In genomic region chr4:2820216-2820982, GRCh38 we compare ENCODE assay signal across 14 cellular contexts. TPM values are rescaled to one million over a fixed set of nuclear protein-coding genes. Genes with fewer than 3 reads are reported as not detected.
DNase-seq lines count a peak whose midpoint lies in the region; ATAC-seq and TF ChIP-seq lines count a peak whose summit lies in the region.
"Had no signal": no experiment of that assay in that cellular context is flagged by ENCODE, and none has a peak within 500 bp of the region (broad histone marks: within the 10 kb centered on the region; RNA-seq: fewer than 3 reads in every experiment).

No MANE protein-coding gene starts in this region.

- no peaks in the 10 kb centered on the region; the same call in 1 of the 2 replicates for H4K20me1 ChIP-seq in GM23338 (replicated peaks; ENCODE audit: insufficient read depth)

- TF ChIP-seq CTCF in GM23338 (conservative IDR thresholded peaks at IDR 0.05; ENCODE audit: low read depth in 2 of 2) (no peak), WTC11 (IDR thresholded peaks at IDR 0.05) (no peak)

- H3K36me3 ChIP-seq in GM23338 (ENCODE audit: insufficient read depth): 0 out of 2 replicates have a peak, but pooled peaks cover 3% of the 10 kb centered on the region
- H3K36me3 ChIP-seq: uterus had no signal

- no peaks in the 10 kb centered on the region for H3K27me3 ChIP-seq in GM23338 (ENCODE audit: insufficient read depth)
- H3K27me3 ChIP-seq: uterus had no signal

- H3K27me3 Mint-ChIP-seq in GM23338 (ENCODE audit: insufficient read depth, low read depth, poor library complexity): peaks cover 10% of the 10 kb centered on the region
- H3K27me3 Mint-ChIP-seq in WTC11 (ENCODE audit: low read depth): peaks cover 10% of the 10 kb centered on the region
- no peaks in the 10 kb centered on the region for H3K27me3 Mint-ChIP-seq in natural killer cell treated with Interleukin-12 subunit alpha and Interleukin-12 subunit beta and Interleukin-15 and Interleukin-18, amount 100 ng/mL, for 72 hours
- H3K27me3 Mint-ChIP-seq: activated CD4-positive, alpha-beta T cell treated with anti-CD3 and anti-CD28 coated beads, Interleukin-2, amount 10 ng/mL, durations not matched to agents 24 days and 14 days had no signal

- DNase-seq in NCI-H2081 (lab: John Stamatoyannopoulos, UW) (peak; percentile 20 to 45), NCI-H2081 treated with DMSO at 0.1 percent for 48 hours (lab: John Stamatoyannopoulos, UW) (no peak), GM23338 (ENCODE audit: low spot score) (no peak), WTC11 (ENCODE audit: low spot score) (no peak)
- no peak for DNase-seq in natural killer cell treated with Interleukin-12 subunit alpha and Interleukin-12 subunit beta and Interleukin-15 and Interleukin-18, amount 100 ng/mL, for 72 hours (ENCODE audit: low spot score)
- DNase-seq: activated CD4-positive, alpha-beta T cell treated with anti-CD3 and anti-CD28 coated beads, Interleukin-2, amount 10 ng/mL, durations not matched to agents 24 days and 14 days; hypothalamus; NCI-H1092; NK-92 treated with Interleukin-12 subunit alpha and Interleukin-12 subunit beta, amount 100 ng/mL, for 24 hours; stimulated activated CD4-positive, alpha-beta T cell treated with anti-CD3 and anti-CD28 coated beads, Interleukin-4, amount 100 ng/mL, for 4 hours; uterus had no signal

- H3K4me3 Mint-ChIP-seq in GM23338 (no peak overlapping the region; the same call in 2 of the 3 replicates), WTC11 (peak overlapping the region; percentile 37; the same call in 1 of the 2 replicates)
- no peak overlapping the region for H3K4me3 Mint-ChIP-seq in natural killer cell treated with Interleukin-12 subunit alpha and Interleukin-12 subunit beta and Interleukin-15 and Interleukin-18, amount 100 ng/mL, for 72 hours
- H3K4me3 Mint-ChIP-seq: activated CD4-positive, alpha-beta T cell treated with anti-CD3 and anti-CD28 coated beads, Interleukin-2, amount 10 ng/mL, durations not matched to agents 24 days and 14 days had no signal

- no peaks in the 10 kb centered on the region for H3F3A ChIP-seq in GM23338 (replicated peaks; ENCODE audit: low read depth)

- no peaks in the 10 kb centered on the region for H3K9me2 ChIP-seq in GM23338 (ENCODE audit: insufficient read depth)

- no peak overlapping the region for H3K4me3 ChIP-seq in GM23338
- H3K4me3 ChIP-seq: uterus had no signal

- H3K27ac Mint-ChIP-seq in GM23338: no peak overlapping the region
- H3K27ac Mint-ChIP-seq in WTC11: peak overlapping the region; percentile 36
- H3K27ac Mint-ChIP-seq in natural killer cell treated with Interleukin-12 subunit alpha and Interleukin-12 subunit beta and Interleukin-15 and Interleukin-18, amount 100 ng/mL, for 72 hours: peak overlapping the region; percentile 70 to 84

- ATAC-seq in GM23338 (peak; percentile 7; the same call in 2 of the 3 replicates), WTC11 (no peak), HG02852 (IDR thresholded peaks at IDR 0.05; ENCODE audit: unreplicated experiment) (no peak), GM19395 (IDR thresholded peaks at IDR 0.05; ENCODE audit: unreplicated experiment) (no peak), GM18868 (IDR thresholded peaks at IDR 0.05; ENCODE audit: unreplicated experiment) (no peak)
- ATAC-seq in natural killer cell treated with Interleukin-12 subunit alpha and Interleukin-12 subunit beta and Interleukin-15 and Interleukin-18, amount 100 ng/mL, for 72 hours: no peak

- no peak overlapping the region for H3K27ac ChIP-seq in GM23338 (ENCODE audit: low read depth)
- H3K27ac ChIP-seq: uterus had no signal

- H3K9me3 Mint-ChIP-seq in GM23338: peaks cover 6% of the 10 kb centered on the region; the same call in 2 of the 3 replicates
- no peaks in the 10 kb centered on the region for H3K9me3 Mint-ChIP-seq in WTC11
- H3K9me3 Mint-ChIP-seq in natural killer cell treated with Interleukin-12 subunit alpha and Interleukin-12 subunit beta and Interleukin-15 and Interleukin-18, amount 100 ng/mL, for 72 hours: no peaks in the 10 kb centered on the region
- H3K9me3 Mint-ChIP-seq: activated CD4-positive, alpha-beta T cell treated with anti-CD3 and anti-CD28 coated beads, Interleukin-2, amount 10 ng/mL, durations not matched to agents 24 days and 14 days had no signal

- no peak overlapping the region for H2AFZ ChIP-seq in GM23338

- peaks cover 16% of the 10 kb centered on the region for H3K4me1 Mint-ChIP-seq in GM23338
- peaks cover 19% of the 10 kb centered on the region for H3K4me1 Mint-ChIP-seq in WTC11
- H3K4me1 Mint-ChIP-seq in natural killer cell treated with Interleukin-12 subunit alpha and Interleukin-12 subunit beta and Interleukin-15 and Interleukin-18, amount 100 ng/mL, for 72 hours (ENCODE audit: low read depth in 2 of 2): peaks cover 35 to 36% of the 10 kb centered on the region in 2 donors

- CTCF ChIA-PET in WTC11 (lab: Charles Lee): interaction anchor here (1.1 kb wide), 1 partner anchor 57 kb away, joined by 3 read pairs; no protein-coding TSS in a partner anchor

- peaks cover 11% of the 10 kb centered on the region for H3K79me2 ChIP-seq in GM23338 (replicated peaks; ENCODE audit: insufficient read depth)

- POLR2A ChIA-PET in WTC11 (lab: Charles Lee): interaction anchor here (0.6 kb wide), 1 partner anchor 24 kb away, joined by 3 read pairs; no protein-coding TSS in a partner anchor

- H3K36me3 Mint-ChIP-seq in GM23338 (ENCODE audit: low read depth) (peaks cover 18% of the 10 kb centered on the region), WTC11 (peaks cover 12% of the 10 kb centered on the region)
- peaks cover 3% of the 10 kb centered on the region for H3K36me3 Mint-ChIP-seq in natural killer cell treated with Interleukin-12 subunit alpha and Interleukin-12 subunit beta and Interleukin-15 and Interleukin-18, amount 100 ng/mL, for 72 hours

- H3K4me1 ChIP-seq in GM23338 (ENCODE audit: insufficient read depth): no peaks in the 10 kb centered on the region
- H3K4me1 ChIP-seq: uterus had no signal

- H3K4me2 ChIP-seq in GM23338: no peak overlapping the region; the same call in 1 of the 2 replicates

TF ChIP-seq in GM23338, 12 proteins besides CTCF, POLR2A, EP300 and RAD21:
- TF ChIP-seq ETS1 (IDR thresholded peaks at IDR 0.05): no peak
- TF ChIP-seq STAT1 (IDR thresholded peaks at IDR 0.05; ENCODE audit: unreplicated experiment): no peak
- no peak for TF ChIP-seq EZH2phosphoT487 (IDR thresholded peaks at IDR 0.05; ENCODE audit: unreplicated experiment)
- TF ChIP-seq ZNF114 (CRISPR knock-in tag; IDR thresholded peaks at IDR 0.05): no peak
- TF ChIP-seq ZNF331 (CRISPR knock-in tag; IDR thresholded peaks at IDR 0.05; ENCODE audit: low read depth): no peak
- TF ChIP-seq JUNB (IDR thresholded peaks at IDR 0.05; ENCODE audit: unreplicated experiment): no peak
- no peak for TF ChIP-seq EZH2 (IDR thresholded peaks at IDR 0.05; ENCODE audit: low read depth, unreplicated experiment)
- no peak for TF ChIP-seq CREB1 (CRISPR knock-in tag; IDR thresholded peaks at IDR 0.05; ENCODE audit: low read depth)
- no peak for TF ChIP-seq NANOG (IDR thresholded peaks at IDR 0.05; ENCODE audit: borderline replicate concordance)
- no peak for TF ChIP-seq POLR2AphosphoS5 (IDR thresholded peaks at IDR 0.05; ENCODE audit: low read depth)
TF ChIP-seq in GM23338: peak in this region for 0.

TF ChIP-seq in WTC11, 78 proteins besides CTCF, POLR2A, EP300 and RAD21 (continues in another document):
- TF ChIP-seq, protein P1, sequence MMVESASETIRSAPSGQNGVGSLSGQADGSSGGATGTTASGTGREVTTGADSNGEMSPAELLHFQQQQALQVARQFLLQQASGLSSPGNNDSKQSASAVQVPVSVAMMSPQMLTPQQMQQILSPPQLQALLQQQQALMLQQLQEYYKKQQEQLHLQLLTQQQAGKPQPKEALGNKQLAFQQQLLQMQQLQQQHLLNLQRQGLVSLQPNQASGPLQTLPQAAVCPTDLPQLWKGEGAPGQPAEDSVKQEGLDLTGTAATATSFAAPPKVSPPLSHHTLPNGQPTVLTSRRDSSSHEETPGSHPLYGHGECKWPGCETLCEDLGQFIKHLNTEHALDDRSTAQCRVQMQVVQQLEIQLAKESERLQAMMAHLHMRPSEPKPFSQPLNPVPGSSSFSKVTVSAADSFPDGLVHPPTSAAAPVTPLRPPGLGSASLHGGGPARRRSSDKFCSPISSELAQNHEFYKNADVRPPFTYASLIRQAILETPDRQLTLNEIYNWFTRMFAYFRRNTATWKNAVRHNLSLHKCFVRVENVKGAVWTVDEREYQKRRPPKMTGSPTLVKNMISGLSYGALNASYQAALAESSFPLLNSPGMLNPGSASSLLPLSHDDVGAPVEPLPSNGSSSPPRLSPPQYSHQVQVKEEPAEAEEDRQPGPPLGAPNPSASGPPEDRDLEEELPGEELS (CRISPR knock-in tag; IDR thresholded peaks at IDR 0.05): 0 out of 2 replicates have a peak, but pooled peaks have one; percentile 27
- no peak for TF ChIP-seq ZBTB21 (CRISPR knock-in tag; IDR thresholded peaks at IDR 0.05; ENCODE audit: borderline replicate concordance)
- no peak for TF ChIP-seq NFYB (CRISPR knock-in tag; conservative IDR thresholded peaks at IDR 0.05; ENCODE audit: low read depth)
- TF ChIP-seq ATF1 (CRISPR knock-in tag; IDR thresholded peaks at IDR 0.05): no peak
- TF ChIP-seq NR3C1 (CRISPR knock-in tag; conservative IDR thresholded peaks at IDR 0.05; ENCODE audit: low read depth): no peak
- TF ChIP-seq, protein P2, sequence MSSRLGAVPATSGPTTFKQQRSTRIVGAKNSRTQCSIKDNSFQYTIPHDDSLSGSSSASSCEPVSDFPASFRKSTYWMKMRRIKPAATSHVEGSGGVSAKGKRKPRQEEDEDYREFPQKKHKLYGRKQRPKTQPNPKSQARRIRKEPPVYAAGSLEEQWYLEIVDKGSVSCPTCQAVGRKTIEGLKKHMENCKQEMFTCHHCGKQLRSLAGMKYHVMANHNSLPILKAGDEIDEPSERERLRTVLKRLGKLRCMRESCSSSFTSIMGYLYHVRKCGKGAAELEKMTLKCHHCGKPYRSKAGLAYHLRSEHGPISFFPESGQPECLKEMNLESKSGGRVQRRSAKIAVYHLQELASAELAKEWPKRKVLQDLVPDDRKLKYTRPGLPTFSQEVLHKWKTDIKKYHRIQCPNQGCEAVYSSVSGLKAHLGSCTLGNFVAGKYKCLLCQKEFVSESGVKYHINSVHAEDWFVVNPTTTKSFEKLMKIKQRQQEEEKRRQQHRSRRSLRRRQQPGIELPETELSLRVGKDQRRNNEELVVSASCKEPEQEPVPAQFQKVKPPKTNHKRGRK (CRISPR knock-in tag; IDR thresholded peaks at IDR 0.05; ENCODE audit: borderline replicate concordance): no peak

RNA-seq across cellular contexts. Expression of gene ADD1, which starts 23.2 kb away (rescaled TPM):
- 126 and 144 TPM in 2 replicates for total RNA-seq in GM23338 (2014; rRNA removed; shearing (Covaris generic))
- 119 and 126 TPM in 2 replicates for polyA plus RNA-seq in GM23338 (2016; fragmentation: Nextera tagmentation; extraction: Ambion mirVana)
- total RNA-seq in WTC11 (2021): 164 to 178 TPM (median 167 TPM) in 3 replicates
- total RNA-seq in natural killer cell treated with Interleukin-12 subunit alpha and Interleukin-12 subunit beta and Interleukin-15 and Interleukin-18, amount 100 ng/mL, for 72 hours: 100 to 1,000 TPM; 259 to 291 TPM

RNA-seq across cellular contexts. Expression of gene SH3BP2, which starts 27.5 kb away (rescaled TPM):
- total RNA-seq in GM23338 (2014; rRNA removed; shearing (Covaris generic)): 29.9 and 43.9 TPM in 2 replicates
- 15.2 and 22.2 TPM in 2 replicates for polyA plus RNA-seq in GM23338 (2016; fragmentation: Nextera tagmentation; extraction: Ambion mirVana)
- 43.2 to 49.1 TPM (median 44.5 TPM) in 3 replicates for total RNA-seq in WTC11 (2021)
- 100 to 1,000 TPM; 121 to 129 TPM for total RNA-seq in natural killer cell treated with Interleukin-12 subunit alpha and Interleukin-12 subunit beta and Interleukin-15 and Interleukin-18, amount 100 ng/mL, for 72 hours

Comparison
In these comparisons a context has a peak if more than half of its experiments do, and no peak if none do; other contexts are left out.
1. DNase-seq: peak in NCI-H2081 (2 of 2); none in NCI-H2081 treated with DMSO at 0.1 percent for 48 hours (single experiment), GM23338 (single experiment), WTC11 (single experiment) and natural killer cell treated with Interleukin-12 subunit alpha and Interleukin-12 subunit beta and Interleukin-15 and Interleukin-18, amount 100 ng/mL, for 72 hours (single experiment).